8 cellular contexts compared by ENCODE assay signal in genomic region chr3:87088366-87088983, GRCh38.
DNase-seq lines count a peak whose midpoint lies in the region; ATAC-seq and TF ChIP-seq lines count a peak whose summit lies in the region.

No MANE protein-coding gene starts in this region.

- H3K9me3 ChIP-seq in ascending aorta (no peaks in the 10 kb centered on the region), mononuclear cell (ENCODE audit: low read depth, low read length) (no peaks in the 10 kb centered on the region)

- H3K27me3 ChIP-seq in ascending aorta (no peaks in the 10 kb centered on the region), mononuclear cell (ENCODE audit: insufficient read depth, low read length) (no peaks in the 10 kb centered on the region)

- H3K4me3 ChIP-seq in ascending aorta (peak overlapping the region; percentile 69 to 77), mononuclear cell (ENCODE audit: low read length) (peak overlapping the region; percentile 52)

- H3K4me1 ChIP-seq in ascending aorta (peaks cover 0 to 8% of the 10 kb centered on the region in 2 donors), mononuclear cell (ENCODE audit: insufficient read depth, low read length) (peaks cover 12% of the 10 kb centered on the region)

- H3K36me3 ChIP-seq in ascending aorta, result no peaks in the 10 kb centered on the region

- DNase-seq in DMS114 treated with DMSO at 0.1 percent for 48 hours (lab: John Stamatoyannopoulos, UW; ENCODE audit: unreplicated experiment) (peak; percentile 80), ascending aorta (ENCODE audit: low spot score in 2 of 2) (no peak), omental fat pad (ENCODE audit: low spot score) (no peak), cerebellum (ENCODE audit: low spot score) (no peak), COLO668 (lab: John Stamatoyannopoulos, UW; ENCODE audit: unreplicated experiment) (no peak), HT-29 (ENCODE audit: low spot score) (no peak)

- no peak for TF ChIP-seq CTCF in ascending aorta (IDR thresholded peaks at IDR 0.05)
- TF ChIP-seq CTCF in omental fat pad (IDR thresholded peaks at IDR 0.05), result no peak

- intact Hi-C loops in ascending aorta (cut with DNase I), result loop anchor here (2.0 to 5.0 kb wide), 2 partner anchors 98 to 139 kb away; partner anchors contain the start of genes CHMP2B and VGLL3

- ATAC-seq in HG02571 (IDR thresholded peaks at IDR 0.05; ENCODE audit: unreplicated experiment), result peak; percentile 9
- no peak for ATAC-seq in omental fat pad (ENCODE audit: low FRiP score)

- peak overlapping the region; percentile 94 to 97 for H3K27ac ChIP-seq in ascending aorta
